Comparison of ENCODE assay signal across 12 cellular contexts in the genomic region with DNA sequence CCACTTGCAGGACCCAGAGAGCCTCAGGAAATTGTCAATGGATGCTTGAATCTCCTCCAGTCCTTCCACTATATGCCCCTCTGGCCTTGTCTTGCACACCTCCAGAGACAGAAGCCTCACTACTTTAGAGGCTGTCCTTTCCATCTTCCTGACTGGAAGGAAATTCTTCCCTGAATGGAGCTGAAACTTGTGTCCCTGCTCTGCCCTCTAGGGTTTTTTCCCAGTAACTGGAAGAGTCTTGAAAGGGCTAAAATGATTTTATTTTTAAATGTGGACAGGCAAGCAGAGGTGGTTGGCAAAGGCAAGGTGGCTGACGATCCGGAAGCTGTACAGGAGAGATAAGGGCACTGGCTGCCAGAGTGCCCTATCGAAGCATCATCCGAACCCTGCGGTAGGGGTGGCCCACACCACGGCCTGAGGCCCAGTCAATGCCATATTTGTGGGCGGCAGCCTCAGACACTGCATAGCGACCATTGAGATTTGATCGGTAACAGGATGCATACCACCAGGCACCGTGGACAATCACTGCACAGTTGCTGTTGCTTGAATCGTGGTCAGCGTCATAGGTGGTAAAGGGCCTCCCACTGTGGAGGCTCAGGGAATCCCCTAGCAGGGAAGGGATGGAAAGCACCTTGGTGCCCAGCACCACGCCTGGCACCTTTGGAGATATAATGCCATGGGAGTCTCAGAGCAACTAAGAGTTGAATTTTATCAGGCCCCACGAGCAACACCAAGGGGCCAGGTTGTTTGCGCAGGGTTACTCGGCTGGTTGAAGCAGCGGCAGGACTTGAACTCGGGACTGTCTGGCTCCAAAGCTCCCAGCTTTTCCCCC. TPM values are rescaled to one million over a fixed set of nuclear protein-coding genes. Genes with fewer than 3 reads are reported as not detected.
DNase-seq lines count a peak whose midpoint lies in the region; ATAC-seq, FAIRE-seq and TF ChIP-seq lines count a peak whose summit lies in the region.
"Had no signal": no experiment of that assay in that cellular context is flagged by ENCODE, and none has a peak within 500 bp of the region (broad histone marks: within the 10 kb centered on the region; RNA-seq: fewer than 3 reads in every experiment).

No MANE protein-coding gene starts in this region.

- H3K4me3 ChIP-seq in BLaER1 treated with 17β-estradiol and CSF1 and Interleukin-3, amounts not matched to agents 10 nM and 100 nM: no peak overlapping the region
- H3K4me3 ChIP-seq in brain microvascular endothelial cell (ENCODE audit: low read depth, low read length) (no peak overlapping the region), small intestine (ENCODE audit: low read depth in 1 of 2, low read length in 2 of 2) (no peak overlapping the region)
- H3K4me3 ChIP-seq: pancreas had no signal

- FAIRE-seq in small intestine (lab: Jason Lieb, UNC): no peak
- FAIRE-seq: endothelial cell of umbilical vein, pancreas had no signal

- intact Hi-C loops in activated CD4-positive, alpha-beta memory T cell treated with anti-CD3 and anti-CD28 coated beads for 36 hours (cut with micrococcal nuclease): no loop called here

- H3K9me3 ChIP-seq in BLaER1 treated with 17β-estradiol and CSF1 and Interleukin-3, amounts not matched to agents 10 nM and 100 nM (replicated peaks in 1 of 11): no peaks in the 10 kb centered on the region
- H3K9me3 ChIP-seq in small intestine (ENCODE audit: control insufficient read depth, low read depth): no peaks in the 10 kb centered on the region
- H3K9me3 ChIP-seq: pancreas had no signal

- no peaks in the 10 kb centered on the region for H3K27me3 ChIP-seq in BLaER1 treated with 17β-estradiol and CSF1 and Interleukin-3, amounts not matched to agents 10 nM and 100 nM
- H3K27me3 ChIP-seq in brain microvascular endothelial cell (replicated peaks): no peaks in the 10 kb centered on the region
- no peaks in the 10 kb centered on the region for H3K27me3 ChIP-seq in small intestine (ENCODE audit: control insufficient read depth in 2 of 2, insufficient read depth in 2 of 2, low read length in 2 of 2)
- H3K27me3 ChIP-seq: pancreas had no signal

- H3K4me1 ChIP-seq in BLaER1 treated with 17β-estradiol and CSF1 and Interleukin-3, amounts not matched to agents 10 nM and 100 nM: peaks cover 51 to 93% (median 83%) of the 10 kb centered on the region in 10 experiments
- peaks cover 0 to 4% of the 10 kb centered on the region in 2 donors for H3K4me1 ChIP-seq in small intestine (ENCODE audit: control insufficient read depth in 2 of 2, insufficient read depth in 1 of 2, low read depth in 1 of 2, low read length in 1 of 2)

- H3K9ac ChIP-seq in BLaER1 treated with 17β-estradiol and CSF1 and Interleukin-3, amounts not matched to agents 10 nM and 100 nM: peak overlapping the region in 5 of 11 experiments; percentile 1 to 33 (median 21); a peak in 7 of 22 replicates
- H3K9ac ChIP-seq: KMS-11 had no signal

- no peaks in the 10 kb centered on the region for H3K9me3 Mint-ChIP-seq in WTC11
- no peaks in the 10 kb centered on the region for H3K9me3 Mint-ChIP-seq in activated CD4-positive, alpha-beta memory T cell treated with anti-CD3 and anti-CD28 coated beads for 36 hours

- in situ Hi-C loops in brain microvascular endothelial cell (cut with HindIII; ENCODE audit: low pct_ligation_motif_present, low sequenced_read_pairs): no loop called here

- no peak overlapping the region; the same call in 1 of the 2 replicates for H3K27ac Mint-ChIP-seq in WTC11
- no peak overlapping the region for H3K27ac Mint-ChIP-seq in activated CD4-positive, alpha-beta memory T cell treated with anti-CD3 and anti-CD28 coated beads for 36 hours

- H3K4me2 ChIP-seq in BLaER1 treated with 17β-estradiol and CSF1 and Interleukin-3, amounts not matched to agents 10 nM and 100 nM: peak overlapping the region; percentile 35 to 100 (median 90)
- H3K4me2 ChIP-seq: KMS-11 had no signal

- POLR2A ChIA-PET in WTC11 (lab: Charles Lee): interaction anchor here (0.6 to 1.5 kb wide), 2 partner anchors 51 to 62 kb away, joined by 3 to 6 read pairs; no protein-coding TSS in a partner anchor
- POLR2A ChIA-PET in activated CD4-positive, alpha-beta memory T cell treated with anti-CD3 and anti-CD28 coated beads for 36 hours (lab: Charles Lee): no interaction called here

- 61 to 70% (median 62%) methylated on average over 18 of the region's 18 CpGs for WGBS in small intestine, 3 donors

- ATAC-seq in WTC11: no peak
- ATAC-seq: pancreas had no signal

- no peaks in the 10 kb centered on the region for H3K36me3 Mint-ChIP-seq in WTC11
- no peaks in the 10 kb centered on the region for H3K36me3 Mint-ChIP-seq in activated CD4-positive, alpha-beta memory T cell treated with anti-CD3 and anti-CD28 coated beads for 36 hours

- TF ChIP-seq CTCF in brain microvascular endothelial cell (IDR thresholded peaks at IDR 0.05; ENCODE audit: low read depth, low read length, missing control alignments) (peak; percentile 58), WTC11 (IDR thresholded peaks at IDR 0.05) (no peak)

- CTCF ChIA-PET in WTC11 (lab: Charles Lee): interaction anchor here (0.6 to 8.7 kb wide), 16 partner anchors 9 to 404 kb away, joined by 3 to 258 read pairs (median 4); partner anchors contain the start of genes CD164L2, FAM76A and STX12
- CTCF ChIA-PET in activated CD4-positive, alpha-beta memory T cell treated with anti-CD3 and anti-CD28 coated beads for 36 hours (lab: Charles Lee): interaction anchor here (1.1 to 4.1 kb wide), 3 partner anchors 12 to 300 kb away, joined by 3 to 23 read pairs (median 5); no protein-coding TSS in a partner anchor

- 0 out of 22 replicates have a peak, but pooled peaks cover 0 to 6% (median 0%) of the 10 kb centered on the region in 11 experiments for H3K36me3 ChIP-seq in BLaER1 treated with 17β-estradiol and CSF1 and Interleukin-3, amounts not matched to agents 10 nM and 100 nM
- H3K36me3 ChIP-seq in brain microvascular endothelial cell (replicated peaks) (no peaks in the 10 kb centered on the region), small intestine (ENCODE audit: control insufficient read depth in 2 of 2, insufficient read depth in 2 of 2, low read length in 2 of 2) (no peaks in the 10 kb centered on the region)
- H3K36me3 ChIP-seq: pancreas had no signal

- DNase-seq in HT1080 (ENCODE audit: low read depth): peak; percentile 36
- DNase-seq in brain microvascular endothelial cell: no peak
- peak; percentile 29 for DNase-seq in myocyte (ENCODE audit: low read depth)
- no peak for DNase-seq in WTC11 (ENCODE audit: low spot score)
- no peak for DNase-seq in small intestine
- DNase-seq in activated CD8-positive, alpha-beta memory T cell treated with anti-CD3 and anti-CD28 coated beads, Interleukin-2, amount 50 U/mL, for 48 hours: no peak
- DNase-seq in activated CD4-positive, alpha-beta memory T cell treated with anti-CD3 and anti-CD28 coated beads for 36 hours: no peak
- DNase-seq: GOT3, pancreas had no signal

- peaks cover 0 to 6% (median 0%) of the 10 kb centered on the region in 11 experiments; a peak in 1 of 22 replicates for H4K20me1 ChIP-seq in BLaER1 treated with 17β-estradiol and CSF1 and Interleukin-3, amounts not matched to agents 10 nM and 100 nM

- peak overlapping the region in 8 of 11 experiments; percentile 29 to 60 (median 50); a peak in 14 of 22 replicates for H3K27ac ChIP-seq in BLaER1 treated with 17β-estradiol and CSF1 and Interleukin-3, amounts not matched to agents 10 nM and 100 nM
- H3K27ac ChIP-seq in brain microvascular endothelial cell (no peak overlapping the region), small intestine (ENCODE audit: low read depth in 1 of 2, low read length in 1 of 2) (no peak overlapping the region)
- H3K27ac ChIP-seq: KMS-11, pancreas had no signal

- H3K4me3 Mint-ChIP-seq in WTC11: no peak overlapping the region
- H3K4me3 Mint-ChIP-seq in activated CD4-positive, alpha-beta memory T cell treated with anti-CD3 and anti-CD28 coated beads for 36 hours: no peak overlapping the region

- peaks cover 29% of the 10 kb centered on the region for H3K4me1 Mint-ChIP-seq in WTC11
- H3K4me1 Mint-ChIP-seq in activated CD4-positive, alpha-beta memory T cell treated with anti-CD3 and anti-CD28 coated beads for 36 hours (ENCODE audit: low read depth): peaks cover 17% of the 10 kb centered on the region

- H3K27me3 Mint-ChIP-seq in WTC11 (ENCODE audit: low read depth): peaks cover 8% of the 10 kb centered on the region
- no peaks in the 10 kb centered on the region for H3K27me3 Mint-ChIP-seq in activated CD4-positive, alpha-beta memory T cell treated with anti-CD3 and anti-CD28 coated beads for 36 hours

RNA-seq across cellular contexts. Expression of gene MAP3K6, which starts 2.3 kb away (rescaled TPM):
- total RNA-seq in HT1080 (2014; rRNA removed; shearing (Covaris generic)): 7.9 and 8.3 TPM in 2 replicates
- polyA plus RNA-seq in HT1080 (2015; cell fraction: cytosol; rRNA removed): 4.1 and 5.2 TPM in 2 replicates
- 27.7 and 32.8 TPM in 2 replicates for polyA plus RNA-seq in HT1080 (2015; cell fraction: nucleus; rRNA removed)
- 26.0 and 29.3 TPM in 2 replicates for total RNA-seq in myocyte
- 34.7 TPM for polyA plus RNA-seq in myocyte (2012)
- total RNA-seq in WTC11 (2021): 13.3 to 15.0 TPM (median 14.0 TPM) in 3 replicates
- polyA plus RNA-seq in small intestine: 10 to 100 TPM in 1 of 3 donors, 1 to 10 TPM in 2; 1.6 to 19.4 (median 5.1) TPM
- 1 to 10 TPM; 8.2 to 9.7 TPM for total RNA-seq in activated CD4-positive, alpha-beta memory T cell treated with anti-CD3 and anti-CD28 coated beads for 36 hours

RNA-seq across cellular contexts. Expression of gene FCN3, which starts 5.5 kb away (rescaled TPM):
- not detected in 2 replicates for total RNA-seq in HT1080 (2014; rRNA removed; shearing (Covaris generic))
- not detected in 2 replicates for polyA plus RNA-seq in HT1080 (2015; cell fraction: cytosol; rRNA removed)
- not detected in 2 replicates for polyA plus RNA-seq in HT1080 (2015; cell fraction: nucleus; rRNA removed)
- total RNA-seq in myocyte (not detected in 2 replicates), WTC11 (2021) (0.98 to 1.6 TPM (median 1.3 TPM) in 3 replicates)
- 0.15 TPM for polyA plus RNA-seq in myocyte (2012)
- 1 to 10 TPM in 2 of 3 donors, under 1 TPM in 1; 0.89 to 3.6 (median 1.6) TPM for polyA plus RNA-seq in small intestine
- not detected for total RNA-seq in activated CD4-positive, alpha-beta memory T cell treated with anti-CD3 and anti-CD28 coated beads for 36 hours
- total RNA-seq: endothelial cell of umbilical vein had no signal

RNA-seq across cellular contexts. Expression of gene CD164L2, which starts 14.0 kb away (rescaled TPM):
- not detected in 2 replicates for total RNA-seq in HT1080 (2014; rRNA removed; shearing (Covaris generic))
- not detected in 2 replicates for polyA plus RNA-seq in HT1080 (2015; cell fraction: cytosol; rRNA removed)
- not detected in 2 replicates for polyA plus RNA-seq in HT1080 (2015; cell fraction: nucleus; rRNA removed)
- total RNA-seq in myocyte (not detected in 2 replicates), WTC11 (2021) (3.0 to 5.5 TPM (median 4.3 TPM) in 3 replicates)
- not detected for polyA plus RNA-seq in myocyte (2012)
- under 1 TPM in 1 of 3 donors, not detected in 2; 0.04 TPM for polyA plus RNA-seq in small intestine
- not detected for total RNA-seq in activated CD4-positive, alpha-beta memory T cell treated with anti-CD3 and anti-CD28 coated beads for 36 hours
- total RNA-seq: endothelial cell of umbilical vein had no signal
- polyA plus RNA-seq: endothelial cell of umbilical vein had no signal

RNA-seq across cellular contexts. Expression of gene GPR3, which starts 23.3 kb away (rescaled TPM):
- 2.7 and 2.8 TPM in 2 replicates for total RNA-seq in HT1080 (2014; rRNA removed; shearing (Covaris generic))
- 5.0 and 5.3 TPM in 2 replicates for polyA plus RNA-seq in HT1080 (2015; cell fraction: cytosol; rRNA removed)
- polyA plus RNA-seq in HT1080 (2015; cell fraction: nucleus; rRNA removed): 2.0 and 2.4 TPM in 2 replicates
- total RNA-seq in myocyte (0.16 and 0.72 TPM in 2 replicates), WTC11 (2021) (7.8 to 12.4 TPM (median 7.8 TPM) in 3 replicates)
- 0.74 TPM for polyA plus RNA-seq in myocyte (2012)
- under 1 TPM in 1 of 3 donors, not detected in 2; 0.36 TPM for polyA plus RNA-seq in small intestine
- total RNA-seq in activated CD4-positive, alpha-beta memory T cell treated with anti-CD3 and anti-CD28 coated beads for 36 hours: 1 to 10 TPM; 1.3 to 1.5 TPM

RNA-seq across cellular contexts. Expression of gene SYTL1, which starts 27.3 kb away (rescaled TPM):
- total RNA-seq in HT1080 (2014; rRNA removed; shearing (Covaris generic)): 4.1 and 4.7 TPM in 2 replicates
- polyA plus RNA-seq in HT1080 (2015; cell fraction: cytosol; rRNA removed): 4.4 and 5.3 TPM in 2 replicates
- 22.2 and 27.8 TPM in 2 replicates for polyA plus RNA-seq in HT1080 (2015; cell fraction: nucleus; rRNA removed)
- 0.05 TPM in 1 of 2 replicates, not detected in the other for total RNA-seq in myocyte
- 0.20 TPM for polyA plus RNA-seq in myocyte (2012)
- 18.0 to 19.7 TPM (median 18.5 TPM) in 3 replicates for total RNA-seq in WTC11 (2021)
- 1 to 10 TPM; 2.5 to 9.5 (median 5.2) TPM for polyA plus RNA-seq in small intestine
- total RNA-seq in activated CD4-positive, alpha-beta memory T cell treated with anti-CD3 and anti-CD28 coated beads for 36 hours: 10 to 100 TPM; 27.3 to 30.4 TPM
- total RNA-seq: endothelial cell of umbilical vein had no signal

Comparison
In these comparisons a context has a peak if more than half of its experiments do, and no peak if none do; other contexts are left out.
1. H3K27ac ChIP-seq: peak in BLaER1 treated with 17β-estradiol and CSF1 and Interleukin-3, amounts not matched to agents 10 nM and 100 nM (8 of 11); none in brain microvascular endothelial cell (single experiment) and small intestine (0 of 2).
2. DNase-seq: peak in HT1080 (single experiment) and myocyte (single experiment); none in brain microvascular endothelial cell (single experiment), WTC11 (single experiment), small intestine (single experiment), activated CD8-positive, alpha-beta memory T cell treated with anti-CD3 and anti-CD28 coated beads, Interleukin-2, amount 50 U/mL, for 48 hours (single experiment) and activated CD4-positive, alpha-beta memory T cell treated with anti-CD3 and anti-CD28 coated beads for 36 hours (single experiment).